In the genomic region with DNA sequence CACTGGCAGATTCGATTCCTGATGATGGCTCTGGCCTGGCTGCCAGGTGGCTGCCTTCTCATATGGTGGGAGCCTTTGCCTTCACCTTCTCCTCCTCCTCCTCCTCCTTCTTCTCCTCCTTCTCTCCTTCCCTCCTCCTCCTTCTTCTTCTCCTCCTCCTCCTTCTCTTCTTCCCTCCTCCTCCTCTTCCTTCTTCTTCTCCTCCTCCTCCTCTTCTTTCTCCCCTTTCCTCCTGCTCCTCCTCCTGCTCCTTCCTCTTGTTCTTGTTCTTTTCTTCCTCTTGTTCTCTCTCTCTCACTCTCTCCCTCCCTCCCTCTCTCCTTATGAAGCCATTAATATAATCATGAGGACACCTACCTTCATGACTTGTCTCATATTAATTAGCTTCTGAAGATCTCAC, we compare ENCODE assay signal across 29 cellular contexts.
"Had no signal": no experiment of that assay in that cellular context is flagged by ENCODE, and none has a peak within 500 bp of the region (broad histone marks: within the 10 kb centered on the region; RNA-seq: fewer than 3 reads in every experiment).

No MANE protein-coding gene starts in this region.

- H3K27ac Mint-ChIP-seq: dendritic cell treated with granulocyte-macrophage colony-stimulating factor and Interleukin-4, amounts not matched to agents 40 ng/mL and 50 ng/mL, for 4 days; effector memory CD8-positive, alpha-beta T cell; endodermal cell had no signal

- H3K4me3 Mint-ChIP-seq: dendritic cell treated with granulocyte-macrophage colony-stimulating factor and Interleukin-4, amounts not matched to agents 40 ng/mL and 50 ng/mL, for 4 days; effector memory CD8-positive, alpha-beta T cell; endodermal cell had no signal

- H3K9me3 ChIP-seq: colonic mucosa, esophagus muscularis mucosa, esophagus squamous epithelium, gastrocnemius medialis, gastroesophageal sphincter, heart right ventricle had no signal

- H3K4me1 Mint-ChIP-seq: endodermal cell had no signal

- H3K4me1 ChIP-seq: colonic mucosa, esophagus muscularis mucosa, esophagus squamous epithelium, foreskin keratinocyte, gastrocnemius medialis, gastroesophageal sphincter, heart left ventricle, heart right ventricle had no signal

- ATAC-seq: effector memory CD8-positive, alpha-beta T cell; esophagus mucosa; foreskin keratinocyte; gastrocnemius medialis; gastroesophageal sphincter; heart left ventricle; heart right ventricle had no signal

- H3K9me3 Mint-ChIP-seq: dendritic cell treated with granulocyte-macrophage colony-stimulating factor and Interleukin-4, amounts not matched to agents 40 ng/mL and 50 ng/mL, for 4 days; effector memory CD8-positive, alpha-beta T cell; endodermal cell had no signal

- H3K27me3 ChIP-seq: colonic mucosa, dorsolateral prefrontal cortex, gastrocnemius medialis had no signal

- H3K36me3 ChIP-seq: colonic mucosa, esophagus muscularis mucosa, esophagus squamous epithelium, gastrocnemius medialis, gastroesophageal sphincter, heart left ventricle, heart right ventricle had no signal

- DNase-seq: colonic mucosa; cortex of kidney; dermis blood vessel endothelial cell; effector CD4-positive, alpha-beta T cell; effector CD8-positive, alpha-beta T cell; effector memory CD4-positive, alpha-beta T cell; effector memory CD8-positive, alpha-beta T cell; endodermal cell; erythroblast; esophagus squamous epithelium; foreskin fibroblast; foreskin keratinocyte; foreskin melanocyte; gastrocnemius medialis; glutamatergic neuron; head of caudate nucleus; heart left ventricle; heart right ventricle had no signal

- FAIRE-seq: colon, endometrium, endothelial cell of umbilical vein, frontal cortex had no signal

- H3K4me3 ChIP-seq: colonic mucosa, coronary artery, dorsolateral prefrontal cortex, esophagus muscularis mucosa, esophagus squamous epithelium, gastrocnemius medialis, gastroesophageal sphincter, heart left ventricle, heart right ventricle had no signal

- H3K27ac ChIP-seq: colonic mucosa, coronary artery, dorsolateral prefrontal cortex, epithelial cell of prostate, esophagus muscularis mucosa, esophagus squamous epithelium, foreskin keratinocyte, gastrocnemius medialis, gastroesophageal sphincter, heart left ventricle, heart right ventricle had no signal
